10 cellular contexts compared by ENCODE assay signal in the genomic region with DNA sequence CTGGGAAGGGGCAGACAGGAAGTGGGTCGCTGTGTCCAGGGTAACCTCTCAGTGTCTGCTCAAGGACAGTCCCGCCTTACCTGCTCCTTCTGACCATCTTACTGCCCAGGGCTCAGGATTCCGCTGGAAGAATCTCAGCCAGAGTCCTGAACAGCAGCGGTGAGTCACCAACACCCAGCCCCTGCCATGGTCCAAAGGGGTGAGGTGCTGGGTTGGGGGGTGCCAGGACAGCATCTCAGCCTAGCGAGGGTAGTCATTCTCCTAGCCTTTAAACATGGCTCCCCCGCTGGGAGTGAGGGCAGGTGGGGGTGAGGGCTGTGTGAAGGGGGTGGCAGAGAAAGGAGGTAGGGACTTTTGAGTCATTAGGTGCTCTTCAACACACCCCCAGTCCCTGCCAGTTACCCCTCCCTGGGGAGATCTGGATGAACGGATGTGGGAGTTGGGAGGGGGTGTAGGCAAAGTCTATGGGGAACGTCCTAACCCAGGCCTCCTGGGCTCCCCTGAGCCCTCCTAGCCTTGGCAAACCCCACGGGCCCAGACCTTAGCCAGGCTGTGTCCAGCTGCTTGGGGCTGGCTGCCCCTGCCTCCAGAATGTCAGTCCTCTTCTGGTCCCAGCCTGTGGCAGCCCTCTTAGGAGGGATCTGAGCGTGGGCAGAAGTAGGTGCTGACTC. TPM values are rescaled to one million over a fixed set of nuclear protein-coding genes. Genes with fewer than 3 reads are reported as not detected.
DNase-seq lines count a peak whose midpoint lies in the region; ATAC-seq and TF ChIP-seq lines count a peak whose summit lies in the region.
"Had no signal": no experiment of that assay in that cellular context is flagged by ENCODE, and none has a peak within 500 bp of the region (broad histone marks: within the 10 kb centered on the region; RNA-seq: fewer than 3 reads in every experiment).

No MANE protein-coding gene starts in this region.

- H3K4me3 Mint-ChIP-seq in natural killer cell: peak overlapping the region; percentile 52
- no peak overlapping the region for H3K4me3 Mint-ChIP-seq in natural killer cell treated with Interleukin-12 subunit alpha and Interleukin-12 subunit beta and Interleukin-15 and Interleukin-18, amount 100 ng/mL, for 72 hours
- H3K4me3 Mint-ChIP-seq in osteocyte (ENCODE audit: unreplicated experiment): no peak overlapping the region

- no peak for TF ChIP-seq CTCF in natural killer cell (IDR thresholded peaks at IDR 0.05)
- no peak for TF ChIP-seq CTCF in gastroesophageal sphincter (IDR thresholded peaks at IDR 0.05)
- TF ChIP-seq CTCF in osteocyte (IDR thresholded peaks at IDR 0.05): no peak

- peak overlapping the region; percentile 20 to 89 (median 88) for H3K27ac ChIP-seq in gastroesophageal sphincter

- H3K36me3 Mint-ChIP-seq in natural killer cell: no peaks in the 10 kb centered on the region
- no peaks in the 10 kb centered on the region for H3K36me3 Mint-ChIP-seq in natural killer cell treated with Interleukin-12 subunit alpha and Interleukin-12 subunit beta and Interleukin-15 and Interleukin-18, amount 100 ng/mL, for 72 hours
- peaks cover 2% of the 10 kb centered on the region for H3K36me3 Mint-ChIP-seq in osteocyte (ENCODE audit: unreplicated experiment)

- in situ Hi-C loops in HAP-1 (cut with MboI; ENCODE audit: low sequenced_read_pairs): no loop called here

- H3K9me3 Mint-ChIP-seq in natural killer cell (no peaks in the 10 kb centered on the region), osteocyte (ENCODE audit: unreplicated experiment) (no peaks in the 10 kb centered on the region)
- H3K9me3 Mint-ChIP-seq in natural killer cell treated with Interleukin-12 subunit alpha and Interleukin-12 subunit beta and Interleukin-15 and Interleukin-18, amount 100 ng/mL, for 72 hours: no peaks in the 10 kb centered on the region

- intact Hi-C loops in natural killer cell (cut with micrococcal nuclease): no loop called here

- H3K4me3 ChIP-seq in gastroesophageal sphincter (peak overlapping the region in 1 of 2 donors; percentile 85), HAP-1 (no peak overlapping the region)

- no peak for ATAC-seq in natural killer cell
- ATAC-seq in natural killer cell treated with Interleukin-12 subunit alpha and Interleukin-12 subunit beta and Interleukin-15 and Interleukin-18, amount 100 ng/mL, for 72 hours: no peak
- ATAC-seq in gastroesophageal sphincter: no peak
- ATAC-seq in HG02981 (IDR thresholded peaks at IDR 0.05; ENCODE audit: unreplicated experiment): no peak

- DNase-seq in natural killer cell (no peak), osteocyte (ENCODE audit: extremely low spot score, unreplicated experiment) (no peak), HAP-1 (ENCODE audit: low spot score in 2 of 2) (no peak), T-helper 2 cell (no peak)
- no peak for DNase-seq in natural killer cell treated with Interleukin-12 subunit alpha and Interleukin-12 subunit beta and Interleukin-15 and Interleukin-18, amount 100 ng/mL, for 72 hours (ENCODE audit: low spot score)
- no peak for DNase-seq in stimulated activated CD4-positive, alpha-beta T cell treated with anti-CD3 and anti-CD28 coated beads, Interleukin-12 subunit alpha, Interleukin-12 subunit beta, amount 100 ng/mL, for 4 hours
- DNase-seq: activated CD4-positive, alpha-beta T cell treated with anti-CD3 and anti-CD28 coated beads, Interleukin-2, amount 50 U/mL, for 4 hours; NCI-H2171 treated with DMSO at 0.1 percent for 48 hours had no signal

- 80% methylated on average over 2 of the region's 10 CpGs; no CpG with 5 or more reads in 1 of the 2 donors for WGBS in gastroesophageal sphincter (ENCODE audit: low coverage in 1 of 2), 2 donors

- H3K27ac Mint-ChIP-seq in natural killer cell: peak overlapping the region; percentile 90 to 95
- no peak overlapping the region for H3K27ac Mint-ChIP-seq in natural killer cell treated with Interleukin-12 subunit alpha and Interleukin-12 subunit beta and Interleukin-15 and Interleukin-18, amount 100 ng/mL, for 72 hours
- H3K27ac Mint-ChIP-seq in osteocyte (ENCODE audit: unreplicated experiment): peak overlapping the region; percentile 89

- H3K4me1 Mint-ChIP-seq in natural killer cell (peaks cover 27 to 34% of the 10 kb centered on the region in 2 donors), osteocyte (ENCODE audit: unreplicated experiment) (peaks cover 37% of the 10 kb centered on the region)
- H3K4me1 Mint-ChIP-seq in natural killer cell treated with Interleukin-12 subunit alpha and Interleukin-12 subunit beta and Interleukin-15 and Interleukin-18, amount 100 ng/mL, for 72 hours (ENCODE audit: low read depth in 2 of 2): peaks cover 13 to 21% of the 10 kb centered on the region in 2 donors

- H3K27me3 Mint-ChIP-seq in natural killer cell (ENCODE audit: low read depth in 2 of 2): no peaks in the 10 kb centered on the region
- H3K27me3 Mint-ChIP-seq in natural killer cell treated with Interleukin-12 subunit alpha and Interleukin-12 subunit beta and Interleukin-15 and Interleukin-18, amount 100 ng/mL, for 72 hours: no peaks in the 10 kb centered on the region
- H3K27me3 Mint-ChIP-seq in osteocyte (ENCODE audit: unreplicated experiment): no peaks in the 10 kb centered on the region

- TF ChIP-seq EP300 in gastroesophageal sphincter (IDR thresholded peaks at IDR 0.05): no peak

- H3K36me3 ChIP-seq in gastroesophageal sphincter (peaks cover 0 to 35% of the 10 kb centered on the region in 2 donors), HAP-1 (replicated peaks) (no peaks in the 10 kb centered on the region; the same call in 1 of the 2 replicates)

- no peak for TF ChIP-seq POLR2A in gastroesophageal sphincter (IDR thresholded peaks at IDR 0.05)

- H3K27me3 ChIP-seq in gastroesophageal sphincter: peaks cover 31% of the 10 kb centered on the region
- H3K27me3 ChIP-seq in HAP-1 (ENCODE audit: low read depth): no peaks in the 10 kb centered on the region

- no peaks in the 10 kb centered on the region for H3K9me3 ChIP-seq in gastroesophageal sphincter
- H3K9me3 ChIP-seq in HAP-1: no peaks in the 10 kb centered on the region

- H3K4me1 ChIP-seq in gastroesophageal sphincter (peaks cover 0 to 78% (median 15%) of the 10 kb centered on the region in 3 donors), HAP-1 (peaks cover 7% of the 10 kb centered on the region)

RNA-seq across cellular contexts. Expression of gene TAMALIN, which starts 2.5 kb away (rescaled TPM):
- total RNA-seq in natural killer cell (100 to 1,000 TPM; 403 to 663 (median 424) TPM), gastroesophageal sphincter (10 to 100 TPM; 11.8 to 18.0 (median 16.1) TPM), osteocyte (22.5 and 25.5 TPM in 2 replicates)
- total RNA-seq in natural killer cell treated with Interleukin-12 subunit alpha and Interleukin-12 subunit beta and Interleukin-15 and Interleukin-18, amount 100 ng/mL, for 72 hours: 1 to 10 TPM; 5.4 to 5.6 TPM

RNA-seq across cellular contexts. Expression of gene NR4A1, which starts 42.0 kb away (rescaled TPM):
- total RNA-seq in natural killer cell (100 to 1,000 TPM in 1 of 3 donors, 10 to 100 TPM in 2; 72.5 to 177 (median 96.7) TPM), gastroesophageal sphincter (10 to 100 TPM; 29.9 to 67.2 (median 35.2) TPM), osteocyte (6.7 and 13.0 TPM in 2 replicates)
- total RNA-seq in natural killer cell treated with Interleukin-12 subunit alpha and Interleukin-12 subunit beta and Interleukin-15 and Interleukin-18, amount 100 ng/mL, for 72 hours: 1 to 10 TPM; 3.0 to 4.0 TPM

RNA-seq across cellular contexts. Expression of gene ACVR1B, which starts 57.7 kb away (rescaled TPM):
- 1 to 10 TPM; 5.9 to 9.6 (median 6.6) TPM for total RNA-seq in natural killer cell
- 10 to 100 TPM; 16.6 to 17.5 TPM for total RNA-seq in natural killer cell treated with Interleukin-12 subunit alpha and Interleukin-12 subunit beta and Interleukin-15 and Interleukin-18, amount 100 ng/mL, for 72 hours
- total RNA-seq in gastroesophageal sphincter: 10 to 100 TPM in 2 of 4 donors, 1 to 10 TPM in 2; 6.5 to 17.9 (median 10.5) TPM
- 15.2 and 15.8 TPM in 2 replicates for total RNA-seq in osteocyte

Comparison
In these comparisons a context has a peak if more than half of its experiments do, and no peak if none do; other contexts are left out.
1. H3K27ac Mint-ChIP-seq: peak in natural killer cell (2 of 2) and osteocyte (single experiment); none in natural killer cell treated with Interleukin-12 subunit alpha and Interleukin-12 subunit beta and Interleukin-15 and Interleukin-18, amount 100 ng/mL, for 72 hours (0 of 2).
2. RNA of gene TAMALIN, which starts 2.5 kb away (total RNA-seq): 403 to 663 TPM in natural killer cell; 22.5 to 25.5 TPM in osteocyte, 11.8 to 18.0 TPM in gastroesophageal sphincter and 5.4 to 5.6 TPM in natural killer cell treated with Interleukin-12 subunit alpha and Interleukin-12 subunit beta and Interleukin-15 and Interleukin-18, amount 100 ng/mL, for 72 hours; every median in the first group is over 10 times any median in the second.